8 cellular contexts compared by ENCODE assay signal in the genomic region with DNA sequence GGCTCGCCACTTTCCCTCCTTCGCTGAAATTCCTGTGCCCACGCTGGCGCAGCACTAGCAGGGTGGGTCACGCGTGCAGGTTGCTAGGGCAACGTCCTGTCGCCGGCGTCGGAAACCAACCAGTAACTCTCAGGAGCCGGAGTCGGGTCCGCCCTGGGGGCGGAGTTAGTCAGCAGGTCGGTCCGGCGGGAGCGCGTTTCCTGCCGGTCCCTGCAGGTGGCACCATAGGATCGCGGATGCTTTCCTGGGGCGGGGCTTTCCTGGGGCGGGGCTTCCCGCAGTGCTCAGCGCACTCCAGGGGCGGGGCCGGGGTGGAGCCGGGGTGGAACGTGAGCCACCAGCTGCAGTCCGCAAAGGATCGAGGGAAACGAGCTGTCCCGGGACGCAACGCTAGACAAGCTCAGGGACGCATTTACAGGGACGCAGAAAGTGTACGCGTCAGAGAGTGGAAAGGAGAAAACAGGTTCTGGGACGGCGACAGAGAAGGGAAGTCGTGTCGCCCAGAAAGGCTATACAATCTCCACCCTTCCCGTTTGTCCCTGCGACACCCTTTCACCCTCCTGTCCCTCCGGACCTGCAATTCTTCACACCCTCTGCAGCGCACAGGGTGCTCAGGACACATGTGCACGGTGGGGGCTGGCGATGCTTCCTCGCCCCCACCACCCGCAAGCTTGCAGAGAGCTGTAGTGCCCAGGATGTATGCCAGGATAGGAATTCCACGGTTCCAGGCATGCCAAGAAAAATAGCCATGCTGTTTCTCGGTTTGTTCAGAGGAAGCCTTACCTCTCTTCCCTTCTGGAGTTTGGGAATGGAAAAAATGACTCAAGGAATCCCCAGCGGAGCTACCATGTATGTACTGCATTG. TPM values are rescaled to one million over a fixed set of nuclear protein-coding genes. Genes with fewer than 3 reads are reported as not detected.
DNase-seq lines count a peak whose midpoint lies in the region; ATAC-seq and TF ChIP-seq lines count a peak whose summit lies in the region.

No MANE protein-coding gene starts in this region.

- no peaks in the 10 kb centered on the region for H3K36me3 Mint-ChIP-seq in activated T-cell treated with anti-CD3 and anti-CD28 coated beads, Interleukin-2, amount 50 U/mL, for 24 hours (ENCODE audit: low read depth)

- no peaks in the 10 kb centered on the region for H3K79me2 ChIP-seq in PC-9 (ENCODE audit: low read depth)

- DNase-seq in DMS153 treated with DMSO at 0.1 percent for 48 hours (lab: John Stamatoyannopoulos, UW; ENCODE audit: unreplicated experiment) (peak; percentile 95), KG1 (lab: John Stamatoyannopoulos, UW) (peak; percentile 92), PC-9 (peak; percentile 91 to 94), erythroblast (lab: John Stamatoyannopoulos, UW) (peak; percentile 96 to 99)
- peak; percentile 99 for DNase-seq in activated T-cell treated with anti-CD3 and anti-CD28 coated beads, Interleukin-2, amount 50 U/mL, for 24 hours
- peak; percentile 95 for DNase-seq in stimulated activated CD8-positive, alpha-beta memory T cell treated with anti-CD3 and anti-CD28 coated beads, Interleukin-4, amount 100 ng/mL, for 4 hours (ENCODE audit: low read depth in 2 of 2, low spot score in 1 of 2)

- BruUV-seq in PC-9 (replicated peaks; lab: Mats Ljungman, UMichigan), result no TSS peak

- peaks cover 55% of the 10 kb centered on the region for H3K27me3 Mint-ChIP-seq in activated T-cell treated with anti-CD3 and anti-CD28 coated beads, Interleukin-2, amount 50 U/mL, for 24 hours

- H2AFZ ChIP-seq in PC-9, result peak overlapping the region; percentile 86

- no peaks in the 10 kb centered on the region for H3K9me3 Mint-ChIP-seq in activated T-cell treated with anti-CD3 and anti-CD28 coated beads, Interleukin-2, amount 50 U/mL, for 24 hours

- no peak overlapping the region for H3K9ac ChIP-seq in mucosa of stomach (ENCODE audit: low read length)

- intact Hi-C loops in PC-9 (cut with micrococcal nuclease; ENCODE audit: unreplicated experiment), result loop anchor here (1.0 to 10.0 kb wide), 8 partner anchors 106 to 1010 kb away; no protein-coding TSS in a partner anchor

- peak overlapping the region; percentile 56 for H3K27ac Mint-ChIP-seq in activated T-cell treated with anti-CD3 and anti-CD28 coated beads, Interleukin-2, amount 50 U/mL, for 24 hours

- peak; percentile 87 for TF ChIP-seq CTCF in PC-9 (conservative IDR thresholded peaks at IDR 0.05)

- H3K36me3 ChIP-seq in PC-9 (ENCODE audit: low read depth), result no peaks in the 10 kb centered on the region
- no peaks in the 10 kb centered on the region for H3K36me3 ChIP-seq in mucosa of stomach (ENCODE audit: control insufficient read depth, insufficient read depth, low read length)

- no peaks in the 10 kb centered on the region for H4K20me1 ChIP-seq in PC-9 (ENCODE audit: insufficient read depth)

- peak overlapping the region; percentile 79 for H3K4me3 Mint-ChIP-seq in activated T-cell treated with anti-CD3 and anti-CD28 coated beads, Interleukin-2, amount 50 U/mL, for 24 hours

- peak; percentile 75 for ATAC-seq in GM21737 (IDR thresholded peaks at IDR 0.05; ENCODE audit: unreplicated experiment)

- H3K9me3 ChIP-seq in PC-9 (ENCODE audit: insufficient read depth, low read depth) (no peaks in the 10 kb centered on the region), mucosa of stomach (ENCODE audit: control insufficient read depth, low read length) (no peaks in the 10 kb centered on the region)

- no peak for TF ChIP-seq POLR2A in erythroblast (IDR thresholded peaks at IDR 0.05; ENCODE audit: low read length)

- peak overlapping the region; percentile 100 for H3K4me2 ChIP-seq in PC-9

- CTCF ChIA-PET in PC-9 (lab: Charles Lee), result interaction anchor here (0.6 to 1.3 kb wide), 6 partner anchors 24 to 309 kb away, joined by 3 to 4 read pairs (median 4); no protein-coding TSS in a partner anchor

- H3K27me3 ChIP-seq in PC-9 (ENCODE audit: insufficient read depth, low read depth) (no peaks in the 10 kb centered on the region), mucosa of stomach (ENCODE audit: control insufficient read depth, insufficient read depth, low read length) (no peaks in the 10 kb centered on the region)

- peaks cover 32% of the 10 kb centered on the region for H3K4me1 Mint-ChIP-seq in activated T-cell treated with anti-CD3 and anti-CD28 coated beads, Interleukin-2, amount 50 U/mL, for 24 hours (ENCODE audit: low read depth)

- peaks cover 27% of the 10 kb centered on the region for H3K4me1 ChIP-seq in PC-9 (replicated peaks; ENCODE audit: insufficient read depth)
- H3K4me1 ChIP-seq in mucosa of stomach (ENCODE audit: control insufficient read depth, insufficient read depth, low read length), result peaks cover 38% of the 10 kb centered on the region

- H3K9me2 ChIP-seq in PC-9 (ENCODE audit: insufficient read depth), result no peaks in the 10 kb centered on the region

- POLR2A ChIA-PET in PC-9 (lab: Charles Lee; ENCODE audit: unreplicated experiment), result interaction anchor here (0.6 kb wide), 4 partner anchors 22 to 849 kb away, joined by 3 to 6 read pairs (median 4); no protein-coding TSS in a partner anchor

- H3K4me3 ChIP-seq in PC-9, result peak overlapping the region; percentile 68
- H3K4me3 ChIP-seq in mucosa of stomach (ENCODE audit: low read length), result peak overlapping the region; percentile 49

- H3F3A ChIP-seq in PC-9 (ENCODE audit: insufficient read depth, low read depth), result peaks cover 34% of the 10 kb centered on the region

- peak overlapping the region; percentile 84 for H3K27ac ChIP-seq in PC-9

RNA-seq across cellular contexts. Expression of gene COPZ2, which starts 12.3 kb away (rescaled TPM):
- total RNA-seq in PC-9 (2021), result 2.6 and 2.7 TPM in 2 replicates

RNA-seq across cellular contexts. Expression of gene NFE2L1, which starts 22.9 kb away (rescaled TPM):
- total RNA-seq in PC-9 (2021), result 85.5 and 91.7 TPM in 2 replicates

RNA-seq across cellular contexts. Expression of gene CDK5RAP3, which starts 54.4 kb away (rescaled TPM):
- 147 and 195 TPM in 2 replicates for total RNA-seq in PC-9 (2021)

Comparison
In these comparisons a context has a peak if more than half of its experiments do, and no peak if none do; other contexts are left out.
1. Peak in every context shown above with its lines: DNase-seq, ATAC-seq, H3K4me3 ChIP-seq and H3K27ac ChIP-seq.